ENCODE assay signal across 23 cellular contexts in the genomic region with DNA sequence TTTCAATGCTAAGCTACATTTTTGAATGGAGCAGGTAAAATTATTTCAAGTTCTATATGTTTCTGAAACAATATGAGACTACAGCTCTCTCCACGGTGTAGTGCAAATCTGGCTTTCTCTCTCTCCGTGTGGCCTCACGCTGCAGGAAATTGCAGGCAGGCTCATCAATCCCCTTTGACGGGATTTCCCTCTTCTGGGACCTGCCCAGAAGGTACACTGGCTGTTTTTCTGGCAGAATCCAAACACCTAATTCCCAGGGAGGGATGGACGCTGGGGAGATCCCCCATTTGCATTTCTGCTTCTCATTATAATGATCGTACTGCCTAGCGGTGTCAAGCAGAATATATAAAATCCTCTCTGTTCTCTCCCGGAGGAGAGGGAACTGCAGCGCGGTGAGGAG.
DNase-seq lines count a peak whose midpoint lies in the region; ATAC-seq, FAIRE-seq and TF ChIP-seq lines count a peak whose summit lies in the region.
"Had no signal": no experiment of that assay in that cellular context is flagged by ENCODE, and none has a peak within 500 bp of the region (broad histone marks: within the 10 kb centered on the region; RNA-seq: fewer than 3 reads in every experiment).

No MANE protein-coding gene starts in this region.

- H3K36me3 ChIP-seq in GM23338 (ENCODE audit: insufficient read depth): no peaks in the 10 kb centered on the region
- no peaks in the 10 kb centered on the region for H3K36me3 ChIP-seq in endothelial cell of umbilical vein (ENCODE audit: control insufficient read depth in 2 of 2, extremely low read depth in 1 of 2, insufficient read depth in 2 of 2, low read length in 2 of 2)
- H3K36me3 ChIP-seq in mucosa of descending colon (ENCODE audit: low read depth): no peaks in the 10 kb centered on the region
- H3K36me3 ChIP-seq: adrenal gland, esophagus squamous epithelium, HAP-1, left ventricle myocardium inferior, tibial nerve had no signal

- peaks cover 2% of the 10 kb centered on the region for H3K27me3 Mint-ChIP-seq in GM23338 (ENCODE audit: insufficient read depth, low read depth, poor library complexity)
- H3K27me3 Mint-ChIP-seq: stimulated activated naive B cell treated with anti-CD40 and anti-IgM and Interleukin-4, amounts not matched to agents 10 μg/mL and 1 μg/mL and 100 μg/mL, for 72 hours had no signal

- TF ChIP-seq CTCF in GM23338 (conservative IDR thresholded peaks at IDR 0.05; ENCODE audit: low read depth in 2 of 2) (no peak), endothelial cell of umbilical vein (IDR thresholded peaks at IDR 0.05; ENCODE audit: extremely low read depth in 1 of 2, insufficient read depth in 1 of 2, low read depth in 1 of 2, low read length in 2 of 2) (no peak), mucosa of descending colon (IDR thresholded peaks at IDR 0.05) (no peak)

- ATAC-seq in GM23338: peak; percentile 49
- ATAC-seq in GM19455 (IDR thresholded peaks at IDR 0.05; ENCODE audit: unreplicated experiment): no peak
- no peak for ATAC-seq in mucosa of descending colon
- ATAC-seq: sciatic nerve; stimulated activated naive B cell treated with anti-CD40 and anti-IgM and Interleukin-4, amounts not matched to agents 10 μg/mL and 1 μg/mL and 100 μg/mL, for 72 hours had no signal

- H3K79me2 ChIP-seq in GM23338 (replicated peaks; ENCODE audit: insufficient read depth): 0 out of 2 replicates have a peak, but pooled peaks cover 8% of the 10 kb centered on the region
- no peaks in the 10 kb centered on the region for H3K79me2 ChIP-seq in endothelial cell of umbilical vein (ENCODE audit: control insufficient read depth, insufficient read depth, low read length)

- no peaks in the 10 kb centered on the region for H4K20me1 ChIP-seq in GM23338 (replicated peaks; ENCODE audit: insufficient read depth)
- no peaks in the 10 kb centered on the region for H4K20me1 ChIP-seq in endothelial cell of umbilical vein (replicated peaks; ENCODE audit: control insufficient read depth, extremely low read depth, insufficient read depth, low read length)

- H3K9me3 ChIP-seq in endothelial cell of umbilical vein (replicated peaks; ENCODE audit: control insufficient read depth, insufficient read depth, low read length) (no peaks in the 10 kb centered on the region), mucosa of descending colon (no peaks in the 10 kb centered on the region)
- H3K9me3 ChIP-seq: adrenal gland, HAP-1, left ventricle myocardium inferior, tibial nerve had no signal

- peaks cover 12% of the 10 kb centered on the region for H3K4me1 Mint-ChIP-seq in GM23338
- H3K4me1 Mint-ChIP-seq: stimulated activated naive B cell treated with anti-CD40 and anti-IgM and Interleukin-4, amounts not matched to agents 10 μg/mL and 1 μg/mL and 100 μg/mL, for 72 hours had no signal

- CTCF ChIA-PET in endothelial cell of umbilical vein (lab: Charles Lee): no interaction called here

- no peak overlapping the region for H3K27ac Mint-ChIP-seq in GM23338
- H3K27ac Mint-ChIP-seq: stimulated activated naive B cell treated with anti-CD40 and anti-IgM and Interleukin-4, amounts not matched to agents 10 μg/mL and 1 μg/mL and 100 μg/mL, for 72 hours had no signal

- no peak overlapping the region for H2AFZ ChIP-seq in GM23338
- no peak overlapping the region for H2AFZ ChIP-seq in endothelial cell of umbilical vein (ENCODE audit: low read depth, low read length)

- no peak overlapping the region for H3K9ac ChIP-seq in endothelial cell of umbilical vein (replicated peaks; ENCODE audit: extremely low read depth, insufficient read depth, low read length)

- H3K36me3 Mint-ChIP-seq in GM23338 (ENCODE audit: low read depth): no peaks in the 10 kb centered on the region
- H3K36me3 Mint-ChIP-seq: stimulated activated naive B cell treated with anti-CD40 and anti-IgM and Interleukin-4, amounts not matched to agents 10 μg/mL and 1 μg/mL and 100 μg/mL, for 72 hours had no signal

- FAIRE-seq in endothelial cell of umbilical vein (lab: Jason Lieb, UNC) (no peak), GM19239 (lab: Jason Lieb, UNC) (no peak)

- H3K9me1 ChIP-seq in endothelial cell of umbilical vein (replicated peaks; ENCODE audit: control insufficient read depth, extremely low read depth, insufficient read depth, low read length): no peaks in the 10 kb centered on the region

- H3K27me3 ChIP-seq in GM23338 (ENCODE audit: insufficient read depth) (no peaks in the 10 kb centered on the region), endothelial cell of umbilical vein (ENCODE audit: control insufficient read depth in 2 of 2, insufficient read depth in 2 of 2, low read length in 2 of 2) (no peaks in the 10 kb centered on the region)
- H3K27me3 ChIP-seq: adrenal gland, esophagus squamous epithelium, tibial nerve had no signal

- H3K9me2 ChIP-seq in GM23338 (ENCODE audit: insufficient read depth): 0 out of 2 replicates have a peak, but pooled peaks cover 6% of the 10 kb centered on the region

- intact Hi-C loops in endothelial cell of umbilical vein (cut with micrococcal nuclease) (no loop called here), mucosa of descending colon (cut with DNase I, micrococcal nuclease) (no loop called here)

- H3K4me1 ChIP-seq in GM23338 (ENCODE audit: insufficient read depth) (peaks cover 6% of the 10 kb centered on the region), endothelial cell of umbilical vein (ENCODE audit: control insufficient read depth, extremely low read depth, insufficient read depth, low read length) (peaks cover 8% of the 10 kb centered on the region), mucosa of descending colon (ENCODE audit: low read depth) (no peaks in the 10 kb centered on the region)
- H3K4me1 ChIP-seq: adrenal gland, esophagus squamous epithelium, HAP-1, left ventricle myocardium inferior had no signal

- H3F3A ChIP-seq in GM23338 (replicated peaks; ENCODE audit: low read depth): no peaks in the 10 kb centered on the region

- H3K4me2 ChIP-seq in GM23338: no peak overlapping the region
- peak overlapping the region; percentile 67 for H3K4me2 ChIP-seq in endothelial cell of umbilical vein (ENCODE audit: insufficient read depth, low read length)

- H3K27ac ChIP-seq in GM23338 (ENCODE audit: low read depth): no peak overlapping the region
- H3K27ac ChIP-seq in endothelial cell of umbilical vein (ENCODE audit: insufficient read depth, low read depth, low read length): no peak overlapping the region
- H3K27ac ChIP-seq: adrenal gland, esophagus squamous epithelium, left ventricle myocardium inferior, tibial nerve had no signal

- H3K4me3 ChIP-seq in GM23338 (no peak overlapping the region), endothelial cell of umbilical vein (replicated peaks in 1 of 3; ENCODE audit: insufficient read depth in 1 of 3, low read depth in 1 of 3, low read length in 3 of 3) (no peak overlapping the region), mucosa of descending colon (no peak overlapping the region)
- H3K4me3 ChIP-seq: adrenal gland, esophagus squamous epithelium, HAP-1, left ventricle myocardium inferior, tibial nerve had no signal

- dilution Hi-C loops in endothelial cell of umbilical vein (cut with MboI; ENCODE audit: extremely low pct_ligation_motif_present, low sequenced_read_pairs): no loop called here

- no peak overlapping the region for H3K4me3 Mint-ChIP-seq in GM23338
- H3K4me3 Mint-ChIP-seq: stimulated activated naive B cell treated with anti-CD40 and anti-IgM and Interleukin-4, amounts not matched to agents 10 μg/mL and 1 μg/mL and 100 μg/mL, for 72 hours had no signal

- no peak for DNase-seq in GM23338 (ENCODE audit: low spot score)
- DNase-seq in NCI-H69 (lab: John Stamatoyannopoulos, UW): peak; percentile 79
- no peak for DNase-seq in endothelial cell of umbilical vein (ENCODE audit: low read depth, low spot score)
- DNase-seq in putamen (ENCODE audit: low spot score): peak; percentile 10
- no peak for DNase-seq in GM19239 (ENCODE audit: insufficient read length, low spot score)
- no peak for DNase-seq in mucosa of descending colon
- DNase-seq: activated CD8-positive, alpha-beta memory T cell treated with anti-CD3 and anti-CD28 coated beads, Interleukin-2, amount 50 U/mL, for 48 hours; activated effector memory CD4-positive, alpha-beta T cell treated with anti-CD3 and anti-CD28 coated beads, Interleukin-2, amount 50 U/mL, for 16 hours; adrenal gland; Calu3; central memory CD4-positive, alpha-beta T cell; effector CD4-positive, alpha-beta T cell; esophagus squamous epithelium; left ventricle myocardium inferior; NCI-H1694; NCI-H446 treated with DMSO at 0.1 percent for 48 hours; occipital lobe; stimulated activated naive B cell treated with anti-CD40 and anti-IgM and Interleukin-4, amounts not matched to agents 10 μg/mL and 1 μg/mL and 100 μg/mL, for 72 hours; T-helper 1 cell had no signal

- TF ChIP-seq POLR2A in endothelial cell of umbilical vein (IDR thresholded peaks at IDR 0.05; ENCODE audit: low read depth, low read length): no peak

- 0 out of 3 replicates have a peak, but pooled peaks cover 3% of the 10 kb centered on the region for H3K9me3 Mint-ChIP-seq in GM23338

- POLR2A ChIA-PET in endothelial cell of umbilical vein (lab: Charles Lee): no interaction called here

- no TSS peak for BruUV-seq in endothelial cell of umbilical vein (replicated peaks; lab: Mats Ljungman, UMichigan)

TF ChIP-seq in GM23338, 12 proteins besides CTCF, POLR2A, EP300 and RAD21 (continues in another document):
- TF ChIP-seq CREB1 (CRISPR knock-in tag; IDR thresholded peaks at IDR 0.05; ENCODE audit: low read depth): no peak

TF ChIP-seq in endothelial cell of umbilical vein, 7 proteins besides CTCF, POLR2A, EP300 and RAD21:
- TF ChIP-seq GATA2 (IDR thresholded peaks at IDR 0.05; ENCODE audit: insufficient read depth, insufficient read length, low read depth, low read length) (no peak), JUN (IDR thresholded peaks at IDR 0.05; ENCODE audit: borderline replicate concordance, insufficient read depth, insufficient read length, low read depth) (no peak), FOS (IDR thresholded peaks at IDR 0.05; ENCODE audit: borderline replicate concordance, insufficient read depth, low read length) (no peak), POLR2AphosphoS5 (IDR thresholded peaks at IDR 0.05; ENCODE audit: insufficient read depth, low read depth, low read length) (no peak), MYC (IDR thresholded peaks at IDR 0.05; ENCODE audit: low read depth, low read length) (no peak), EZH2 (IDR thresholded peaks at IDR 0.05; ENCODE audit: borderline replicate concordance, low read depth, low read length, severe bottlenecking) (no peak)
- TF ChIP-seq, protein P1, sequence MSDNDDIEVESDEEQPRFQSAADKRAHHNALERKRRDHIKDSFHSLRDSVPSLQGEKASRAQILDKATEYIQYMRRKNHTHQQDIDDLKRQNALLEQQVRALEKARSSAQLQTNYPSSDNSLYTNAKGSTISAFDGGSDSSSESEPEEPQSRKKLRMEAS (IDR thresholded peaks at IDR 0.05; ENCODE audit: insufficient read depth, insufficient read length): no peak

Comparison
In these comparisons a context has a peak if more than half of its experiments do, and no peak if none do; other contexts are left out.
1. DNase-seq: peak in NCI-H69 (single experiment) and putamen (single experiment); none in GM23338 (single experiment), endothelial cell of umbilical vein (single experiment), GM19239 (single experiment) and mucosa of descending colon (0 of 3).